Comparison of ENCODE assay signal across 8 cellular contexts in the genomic region with DNA sequence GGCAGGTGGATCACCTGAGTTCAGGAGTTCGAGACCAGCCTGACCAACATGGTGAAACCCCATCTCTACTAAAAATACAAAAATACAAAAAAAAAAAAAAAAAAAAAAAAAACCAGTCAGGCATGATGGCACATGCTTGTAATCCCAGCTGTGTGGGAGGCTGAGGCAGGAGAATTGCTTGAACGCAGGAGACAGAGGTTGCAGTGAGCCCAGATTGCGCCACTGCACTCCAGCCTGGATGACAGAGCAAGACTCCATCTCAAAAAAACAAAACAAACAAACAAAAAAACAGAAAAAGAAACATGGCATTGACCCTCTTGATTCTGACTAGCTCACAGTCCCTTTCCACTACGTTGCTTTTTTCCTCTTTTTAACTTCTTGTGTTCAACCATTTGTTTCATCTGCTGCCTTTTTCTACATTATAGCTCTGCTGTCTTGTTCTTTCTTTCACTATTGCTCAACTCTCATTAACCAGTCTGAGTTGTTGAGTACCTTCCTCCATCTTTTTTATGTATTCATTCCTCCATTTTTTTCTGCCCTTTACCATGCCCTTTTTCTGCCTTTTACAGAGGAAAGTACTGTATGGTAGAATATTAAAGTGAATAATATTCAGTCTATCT.
DNase-seq lines count a peak whose midpoint lies in the region; ATAC-seq and TF ChIP-seq lines count a peak whose summit lies in the region.
"Not testable (repeated sequence)": the region's sequence is repeated elsewhere in the genome, so short reads cannot be mapped to it uniquely, and the experiment has no call there.

No MANE protein-coding gene starts in this region.

- in situ Hi-C loops in mammary epithelial cell (cut with MboI; ENCODE audit: low sequenced_read_pairs in 2 of 2): not testable (repeated sequence)

- H3K27me3 Mint-ChIP-seq in CD4-positive, CD25-positive, alpha-beta regulatory T cell; HFFc6 (ENCODE audit: insufficient read depth); activated B cell treated with CpG ODN at 0.5 μM for 24 hours; mesothelial cell of epicardium (ENCODE audit: low read depth); stimulated activated naive CD8-positive, alpha-beta T cell treated with anti-CD3 and anti-CD28 coated beads, Interleukin-15, Interleukin-2, amounts not matched to agents 100 ng/mL and 50 ng/mL, for 24 hours: not testable (repeated sequence)

- H3K9me3 Mint-ChIP-seq in CD4-positive, CD25-positive, alpha-beta regulatory T cell; HFFc6; activated B cell treated with CpG ODN at 0.5 μM for 24 hours; mesothelial cell of epicardium; stimulated activated naive CD8-positive, alpha-beta T cell treated with anti-CD3 and anti-CD28 coated beads, Interleukin-15, Interleukin-2, amounts not matched to agents 100 ng/mL and 50 ng/mL, for 24 hours: not testable (repeated sequence)

- not testable (repeated sequence) for BruUV-seq in mammary epithelial cell (replicated peaks; lab: Mats Ljungman, UMichigan)

- intact Hi-C loops in activated B cell treated with CpG ODN at 0.5 μM for 24 hours (cut with micrococcal nuclease): loop anchor here (1.0 to 5.0 kb wide), 2 partner anchors 34 to 202 kb away; no protein-coding TSS in a partner anchor
- intact Hi-C loops in mammary epithelial cell (cut with micrococcal nuclease): not testable (repeated sequence)

- not testable (repeated sequence) for H2AFZ ChIP-seq in mammary epithelial cell (ENCODE audit: low read depth, low read length)

- ATAC-seq in CD4-positive, CD25-positive, alpha-beta regulatory T cell (ENCODE audit: low read depth in 2 of 2); activated B cell treated with CpG ODN at 0.5 μM for 24 hours (ENCODE audit: low read depth): not testable (repeated sequence)

- CTCF ChIA-PET in activated B cell treated with CpG ODN at 0.5 μM for 24 hours (lab: Charles Lee): interaction anchor here (1.2 kb wide), 1 partner anchor 179 kb away, joined by 3 read pairs; no protein-coding TSS in a partner anchor
- CTCF ChIA-PET in mammary epithelial cell (lab: Charles Lee; ENCODE audit: low non-redundant PET): not testable (repeated sequence)

- 52% methylated on average over 4 of the region's 4 CpGs for WGBS in mammary epithelial cell (ENCODE audit: low coverage, missing lambda C conversion rate)

- H3K4me3 Mint-ChIP-seq in CD4-positive, CD25-positive, alpha-beta regulatory T cell; HFFc6; mesothelial cell of epicardium; stimulated activated naive CD8-positive, alpha-beta T cell treated with anti-CD3 and anti-CD28 coated beads, Interleukin-15, Interleukin-2, amounts not matched to agents 100 ng/mL and 50 ng/mL, for 24 hours: not testable (repeated sequence)
- peak overlapping the region; percentile 28 for H3K4me3 Mint-ChIP-seq in activated B cell treated with CpG ODN at 0.5 μM for 24 hours

- not testable (repeated sequence) for H3K27me3 ChIP-seq in CD4-positive, CD25-positive, alpha-beta regulatory T cell (ENCODE audit: control insufficient read depth, insufficient read depth, low read length); mammary epithelial cell (ENCODE audit: insufficient read depth, low read length)

- H3K36me3 Mint-ChIP-seq in CD4-positive, CD25-positive, alpha-beta regulatory T cell: peaks cover 16% of the 10 kb centered on the region
- peaks cover 27% of the 10 kb centered on the region for H3K36me3 Mint-ChIP-seq in HFFc6 (ENCODE audit: low read depth)
- H3K36me3 Mint-ChIP-seq in activated B cell treated with CpG ODN at 0.5 μM for 24 hours (ENCODE audit: low read depth): peaks cover 15% of the 10 kb centered on the region
- peaks cover 14% of the 10 kb centered on the region for H3K36me3 Mint-ChIP-seq in mesothelial cell of epicardium
- H3K36me3 Mint-ChIP-seq in stimulated activated naive CD8-positive, alpha-beta T cell treated with anti-CD3 and anti-CD28 coated beads, Interleukin-15, Interleukin-2, amounts not matched to agents 100 ng/mL and 50 ng/mL, for 24 hours (ENCODE audit: low read depth): peaks cover 35% of the 10 kb centered on the region

- not testable (repeated sequence) for H3K9ac ChIP-seq in mammary epithelial cell (ENCODE audit: insufficient read depth, low read length)

- H3K4me2 ChIP-seq in mammary epithelial cell (ENCODE audit: insufficient read depth, low read depth, low read length): peak overlapping the region; percentile 36

- TF ChIP-seq POLR2A in NB4 (IDR thresholded peaks at IDR 0.05; ENCODE audit: extremely low read depth, insufficient read length): not testable (repeated sequence)

- POLR2A ChIA-PET in activated B cell treated with CpG ODN at 0.5 μM for 24 hours (lab: Charles Lee): not testable (repeated sequence)

- not testable (repeated sequence) for DNase-seq in CD4-positive, CD25-positive, alpha-beta regulatory T cell; HFFc6; activated B cell treated with CpG ODN at 0.5 μM for 24 hours; mesothelial cell of epicardium (ENCODE audit: low spot score in 2 of 2, unreplicated experiment in 2 of 2)
- DNase-seq in NB4 (ENCODE audit: low read depth) (peak; percentile 33), mammary epithelial cell (peak; percentile 18), fibroblast of gingiva (ENCODE audit: low read depth) (peak; percentile 14)

- H3K4me1 ChIP-seq in CD4-positive, CD25-positive, alpha-beta regulatory T cell (ENCODE audit: control insufficient read depth, insufficient read depth, low read length, poor library complexity, severe bottlenecking); mammary epithelial cell (ENCODE audit: insufficient read depth, low read length): not testable (repeated sequence)

- H4K20me1 ChIP-seq in mammary epithelial cell (ENCODE audit: insufficient read depth, low read length): not testable (repeated sequence)

- peaks cover 25% of the 10 kb centered on the region for H3K79me2 ChIP-seq in mammary epithelial cell (ENCODE audit: insufficient read depth, low read length)

- H3K36me3 ChIP-seq in CD4-positive, CD25-positive, alpha-beta regulatory T cell (ENCODE audit: control insufficient read depth, insufficient read depth, low read length); mammary epithelial cell (ENCODE audit: insufficient read depth, low read length): not testable (repeated sequence)

- TF ChIP-seq CTCF in HFFc6 (IDR thresholded peaks at IDR 0.05); NB4 (IDR thresholded peaks at IDR 0.05; ENCODE audit: low read depth, low read length); activated B cell treated with CpG ODN at 0.5 μM for 24 hours (IDR thresholded peaks at IDR 0.05); mammary epithelial cell (conservative IDR thresholded peaks at IDR 0.05 in 1 of 2, IDR thresholded peaks at IDR 0.05 in 1 of 2; ENCODE audit: extremely low read depth in 1 of 2, insufficient read depth in 1 of 2, low read depth in 1 of 2, low read length in 2 of 2); mesothelial cell of epicardium (IDR thresholded peaks at IDR 0.05; ENCODE audit: unreplicated experiment): not testable (repeated sequence)

- H3K27ac Mint-ChIP-seq in CD4-positive, CD25-positive, alpha-beta regulatory T cell: peak overlapping the region in 2 of 3 donors; percentile 18 to 73
- H3K27ac Mint-ChIP-seq in HFFc6 (peak overlapping the region; percentile 22), activated B cell treated with CpG ODN at 0.5 μM for 24 hours (peak overlapping the region; percentile 72), mesothelial cell of epicardium (peak overlapping the region; percentile 1)
- H3K27ac Mint-ChIP-seq in stimulated activated naive CD8-positive, alpha-beta T cell treated with anti-CD3 and anti-CD28 coated beads, Interleukin-15, Interleukin-2, amounts not matched to agents 100 ng/mL and 50 ng/mL, for 24 hours: peak overlapping the region; percentile 28

- dilution Hi-C loops in mammary epithelial cell (cut with HindIII; ENCODE audit: low sequenced_read_pairs): not testable (repeated sequence)

- not testable (repeated sequence) for H3K9me3 ChIP-seq in CD4-positive, CD25-positive, alpha-beta regulatory T cell (ENCODE audit: control insufficient read depth in 2 of 2, low read length in 2 of 2); mammary epithelial cell (replicated peaks; ENCODE audit: insufficient read depth, low read length)

- H3K4me3 ChIP-seq in CD4-positive, CD25-positive, alpha-beta regulatory T cell (ENCODE audit: low read depth, low read length); NB4 (ENCODE audit: low read depth, low read length); mammary epithelial cell (replicated peaks in 1 of 3; ENCODE audit: insufficient read depth in 1 of 3, low read depth in 2 of 3, low read length in 3 of 3): not testable (repeated sequence)

- peaks cover 10 to 16% (median 14%) of the 10 kb centered on the region in 4 donors for H3K4me1 Mint-ChIP-seq in CD4-positive, CD25-positive, alpha-beta regulatory T cell
- H3K4me1 Mint-ChIP-seq in HFFc6 (ENCODE audit: low read depth) (peaks cover 20% of the 10 kb centered on the region), activated B cell treated with CpG ODN at 0.5 μM for 24 hours (peaks cover 44% of the 10 kb centered on the region)
- not testable (repeated sequence) for H3K4me1 Mint-ChIP-seq in mesothelial cell of epicardium
- H3K4me1 Mint-ChIP-seq in stimulated activated naive CD8-positive, alpha-beta T cell treated with anti-CD3 and anti-CD28 coated beads, Interleukin-15, Interleukin-2, amounts not matched to agents 100 ng/mL and 50 ng/mL, for 24 hours (ENCODE audit: low read depth): peaks cover 21% of the 10 kb centered on the region

- not testable (repeated sequence) for H3K27ac ChIP-seq in CD4-positive, CD25-positive, alpha-beta regulatory T cell (ENCODE audit: insufficient read depth, low read length, poor library complexity, severe bottlenecking)
- peak overlapping the region; percentile 6 for H3K27ac ChIP-seq in mammary epithelial cell (ENCODE audit: insufficient read depth, low read depth, low read length)

Comparison
In these comparisons a context has a peak if more than half of its experiments do, and no peak if none do; other contexts are left out.
1. H3K27ac Mint-ChIP-seq: peak in every context shown above with its lines; median percentile 72 in activated B cell treated with CpG ODN at 0.5 μM for 24 hours; 46 in CD4-positive, CD25-positive, alpha-beta regulatory T cell; 28 in stimulated activated naive CD8-positive, alpha-beta T cell treated with anti-CD3 and anti-CD28 coated beads, Interleukin-15, Interleukin-2, amounts not matched to agents 100 ng/mL and 50 ng/mL, for 24 hours; 22 in HFFc6; 1 in mesothelial cell of epicardium.